ENCODE assay signal across 28 cellular contexts in genomic region chr3:105170423-105170822, GRCh38.
"Had no signal": no experiment of that assay in that cellular context is flagged by ENCODE, and none has a peak within 500 bp of the region (broad histone marks: within the 10 kb centered on the region; RNA-seq: fewer than 3 reads in every experiment).

No MANE protein-coding gene starts in this region.

- H3K4me3 Mint-ChIP-seq: activated CD4-positive, alpha-beta memory T cell treated with anti-CD3 and anti-CD28 coated beads for 36 hours; activated CD4-positive, alpha-beta T cell treated with anti-CD3 and anti-CD28 coated beads for 36 hours; activated CD4-positive, alpha-beta T cell treated with anti-CD3 and anti-CD28 coated beads, Interleukin-2, amount 10 ng/mL, durations not matched to agents 24 days and 14 days; activated CD8-positive, alpha-beta memory T cell treated with anti-CD3 and anti-CD28 coated beads, Interleukin-2, amount 10 ng/mL, durations not matched to agents 7 days and 5 days; activated CD8-positive, alpha-beta T cell treated with anti-CD3 and anti-CD28 coated beads, Interleukin-2, amount 10 ng/mL, durations not matched to agents 7 days and 5 days; activated naive CD8-positive, alpha-beta T cell; activated T-cell treated with anti-CD3 and anti-CD28 coated beads, Interleukin-2, amount 50 U/mL, for 72 hours; central memory CD8-positive, alpha-beta T cell; dendritic cell treated with granulocyte-macrophage colony-stimulating factor and Interleukin-4, amounts not matched to agents 40 ng/mL and 50 ng/mL, for 4 days; endodermal cell had no signal

- H3K27me3 Mint-ChIP-seq: activated CD4-positive, alpha-beta T cell treated with anti-CD3 and anti-CD28 coated beads for 36 hours; activated CD4-positive, alpha-beta T cell treated with anti-CD3 and anti-CD28 coated beads, Interleukin-2, amount 10 ng/mL, durations not matched to agents 24 days and 14 days; activated CD8-positive, alpha-beta memory T cell treated with anti-CD3 and anti-CD28 coated beads, Interleukin-2, amount 10 ng/mL, durations not matched to agents 7 days and 5 days; central memory CD8-positive, alpha-beta T cell; dendritic cell treated with granulocyte-macrophage colony-stimulating factor and Interleukin-4, amounts not matched to agents 40 ng/mL and 50 ng/mL, for 4 days had no signal

- ATAC-seq: activated CD4-positive, alpha-beta T cell treated with anti-CD3 and anti-CD28 coated beads for 36 hours; activated CD8-positive, alpha-beta memory T cell treated with anti-CD3 and anti-CD28 coated beads, Interleukin-2, amount 10 ng/mL, durations not matched to agents 7 days and 5 days; activated CD8-positive, alpha-beta T cell treated with anti-CD3 and anti-CD28 coated beads, Interleukin-2, amount 10 ng/mL, durations not matched to agents 7 days and 5 days; activated T-cell treated with anti-CD3 and anti-CD28 coated beads, Interleukin-2, amount 50 U/mL, for 72 hours; esophagus mucosa had no signal

- H3K9me3 Mint-ChIP-seq: activated CD4-positive, alpha-beta memory T cell treated with anti-CD3 and anti-CD28 coated beads for 36 hours; activated CD4-positive, alpha-beta T cell treated with anti-CD3 and anti-CD28 coated beads, Interleukin-2, amount 10 ng/mL, durations not matched to agents 24 days and 14 days; activated T-cell treated with anti-CD3 and anti-CD28 coated beads, Interleukin-2, amount 50 U/mL, for 72 hours; central memory CD8-positive, alpha-beta T cell; dendritic cell treated with granulocyte-macrophage colony-stimulating factor and Interleukin-4, amounts not matched to agents 40 ng/mL and 50 ng/mL, for 4 days; endodermal cell had no signal

- H3K27me3 ChIP-seq: brain microvascular endothelial cell, dorsolateral prefrontal cortex had no signal

- H3K36me3 Mint-ChIP-seq: activated CD4-positive, alpha-beta memory T cell treated with anti-CD3 and anti-CD28 coated beads for 36 hours; activated CD8-positive, alpha-beta memory T cell treated with anti-CD3 and anti-CD28 coated beads, Interleukin-2, amount 10 ng/mL, durations not matched to agents 7 days and 5 days; activated naive CD8-positive, alpha-beta T cell had no signal

- H3K36me3 ChIP-seq: brain microvascular endothelial cell had no signal

- H3K27ac ChIP-seq: brain microvascular endothelial cell, coronary artery, dorsolateral prefrontal cortex had no signal

- H3K4me1 Mint-ChIP-seq: activated CD4-positive, alpha-beta T cell treated with anti-CD3 and anti-CD28 coated beads for 36 hours; activated CD4-positive, alpha-beta T cell treated with anti-CD3 and anti-CD28 coated beads, Interleukin-2, amount 10 ng/mL, durations not matched to agents 24 days and 14 days; activated CD8-positive, alpha-beta memory T cell treated with anti-CD3 and anti-CD28 coated beads, Interleukin-2, amount 10 ng/mL, durations not matched to agents 7 days and 5 days; central memory CD8-positive, alpha-beta T cell; endodermal cell had no signal

- H3K27ac Mint-ChIP-seq: activated CD4-positive, alpha-beta memory T cell treated with anti-CD3 and anti-CD28 coated beads for 36 hours; activated CD4-positive, alpha-beta T cell treated with anti-CD3 and anti-CD28 coated beads for 36 hours; activated CD4-positive, alpha-beta T cell treated with anti-CD3 and anti-CD28 coated beads, Interleukin-2, amount 10 ng/mL, durations not matched to agents 24 days and 14 days; activated CD8-positive, alpha-beta memory T cell treated with anti-CD3 and anti-CD28 coated beads, Interleukin-2, amount 10 ng/mL, durations not matched to agents 7 days and 5 days; activated CD8-positive, alpha-beta T cell treated with anti-CD3 and anti-CD28 coated beads, Interleukin-2, amount 10 ng/mL, durations not matched to agents 7 days and 5 days; activated naive CD8-positive, alpha-beta T cell; activated T-cell treated with anti-CD3 and anti-CD28 coated beads, Interleukin-2, amount 50 U/mL, for 72 hours; dendritic cell treated with granulocyte-macrophage colony-stimulating factor and Interleukin-4, amounts not matched to agents 40 ng/mL and 50 ng/mL, for 4 days; endodermal cell had no signal

- DNase-seq: activated CD4-positive, alpha-beta memory T cell treated with anti-CD3 and anti-CD28 coated beads for 36 hours; activated CD4-positive, alpha-beta T cell treated with anti-CD3 and anti-CD28 coated beads for 36 hours; activated CD4-positive, alpha-beta T cell treated with anti-CD3 and anti-CD28 coated beads, Interleukin-2, amount 10 ng/mL, durations not matched to agents 24 days and 14 days; activated CD4-positive, CD25-positive, alpha-beta regulatory T cell; activated CD4-positive, CD25-positive, alpha-beta regulatory T cell treated with anti-CD3 and anti-CD28 coated beads, Interleukin-2, amount 50 U/mL, for 72 hours; activated CD8-positive, alpha-beta memory T cell treated with anti-CD3 and anti-CD28 coated beads, Interleukin-2, amount 10 ng/mL, durations not matched to agents 7 days and 5 days; activated CD8-positive, alpha-beta memory T cell treated with anti-CD3 and anti-CD28 coated beads, Interleukin-2, amount 50 U/mL, for 4 hours; activated CD8-positive, alpha-beta T cell treated with anti-CD3 and anti-CD28 coated beads, Interleukin-2, amount 10 ng/mL, durations not matched to agents 7 days and 5 days; activated effector memory CD4-positive, alpha-beta T cell treated with Interleukin-2 at 50 U/mL for 16 hours; activated gamma-delta T cell treated with Interleukin-2 at 50 U/mL for 16 hours; activated naive CD4-positive, alpha-beta T cell treated with anti-CD3 and anti-CD28 coated beads, Interleukin-2, amount 50 U/mL, for 16 hours; activated naive CD4-positive, alpha-beta T cell treated with Interleukin-2 at 50 U/mL for 16 hours; activated T-cell treated with anti-CD3 and anti-CD28 coated beads, Interleukin-2, amount 50 U/mL, for 1 hour; activated T-cell treated with anti-CD3 and anti-CD28 coated beads, Interleukin-2, amount 50 U/mL, for 72 hours; amniotic stem cell; anterior cingulate cortex; brain microvascular endothelial cell; dorsolateral prefrontal cortex; effector memory CD4-positive, alpha-beta T cell; endodermal cell; foreskin fibroblast; head of caudate nucleus; T-helper 2 cell had no signal

- H3K4me3 ChIP-seq: coronary artery, dorsolateral prefrontal cortex had no signal
